ENCODE assay signal across 8 cellular contexts in genomic region chr6:110875548-110876169, GRCh38. TPM values are rescaled to one million over a fixed set of nuclear protein-coding genes. Genes with fewer than 3 reads are reported as not detected.
DNase-seq lines count a peak whose midpoint lies in the region; ATAC-seq and TF ChIP-seq lines count a peak whose summit lies in the region.

No MANE protein-coding gene starts in this region.

- H3K9me3 Mint-ChIP-seq in nephron progenitor cell = no peaks in the 10 kb centered on the region
- H3K9me3 Mint-ChIP-seq in stimulated activated naive CD8-positive, alpha-beta T cell treated with anti-CD3 and anti-CD28 coated beads, Interleukin-15, Interleukin-2, amounts not matched to agents 100 ng/mL and 50 ng/mL, for 24 hours = no peaks in the 10 kb centered on the region

- H3K4me3 Mint-ChIP-seq in nephron progenitor cell = peak overlapping the region; percentile 95
- peak overlapping the region; percentile 97 for H3K4me3 Mint-ChIP-seq in stimulated activated naive CD8-positive, alpha-beta T cell treated with anti-CD3 and anti-CD28 coated beads, Interleukin-15, Interleukin-2, amounts not matched to agents 100 ng/mL and 50 ng/mL, for 24 hours

- H3K4me3 ChIP-seq in fibroblast of mammary gland (ENCODE audit: control insufficient read depth, low read depth, low read length) = peak overlapping the region; percentile 85

- H3K27ac Mint-ChIP-seq in nephron progenitor cell = peak overlapping the region; percentile 94
- peak overlapping the region; percentile 93 for H3K27ac Mint-ChIP-seq in stimulated activated naive CD8-positive, alpha-beta T cell treated with anti-CD3 and anti-CD28 coated beads, Interleukin-15, Interleukin-2, amounts not matched to agents 100 ng/mL and 50 ng/mL, for 24 hours

- peaks cover 55% of the 10 kb centered on the region for H3K4me1 Mint-ChIP-seq in nephron progenitor cell
- H3K4me1 Mint-ChIP-seq in stimulated activated naive CD8-positive, alpha-beta T cell treated with anti-CD3 and anti-CD28 coated beads, Interleukin-15, Interleukin-2, amounts not matched to agents 100 ng/mL and 50 ng/mL, for 24 hours (ENCODE audit: low read depth) = peaks cover 41% of the 10 kb centered on the region

- ATAC-seq in HG02840 (IDR thresholded peaks at IDR 0.05; ENCODE audit: low FRiP score, unreplicated experiment) (peak; percentile 18), HG02870 (IDR thresholded peaks at IDR 0.05; ENCODE audit: unreplicated experiment) (no peak)

- H3K36me3 Mint-ChIP-seq in nephron progenitor cell (ENCODE audit: low read depth) = no peaks in the 10 kb centered on the region
- H3K36me3 Mint-ChIP-seq in stimulated activated naive CD8-positive, alpha-beta T cell treated with anti-CD3 and anti-CD28 coated beads, Interleukin-15, Interleukin-2, amounts not matched to agents 100 ng/mL and 50 ng/mL, for 24 hours (ENCODE audit: low read depth) = peaks cover 42% of the 10 kb centered on the region

- peak; percentile 43 for DNase-seq in G401 (ENCODE audit: low spot score)
- peak; percentile 47 for DNase-seq in NOMO-1 treated with dmso at 0.1 percent for 144 hours (lab: John Stamatoyannopoulos, UW; ENCODE audit: unreplicated experiment)
- DNase-seq in activated T-helper 1 cell treated with anti-CD3 and anti-CD28 coated beads, Interleukin-2, amount 50 U/mL, for 16 hours (ENCODE audit: low read depth in 1 of 2, low spot score in 1 of 2) = peak; percentile 31 to 60
- DNase-seq in fibroblast of mammary gland (ENCODE audit: low read depth) = no peak
- peak; percentile 63 for DNase-seq in nephron progenitor cell

- in situ Hi-C loops in G401 (cut with HindIII; ENCODE audit: low sequenced_read_pairs) = loop anchor here (5.0 kb wide), 1 partner anchor 82 kb away; the partner anchor contains the start of gene GTF3C6

- TF ChIP-seq CTCF in fibroblast of mammary gland (conservative IDR thresholded peaks at IDR 0.05; ENCODE audit: control insufficient read depth, insufficient read depth, low read depth, low read length) (no peak), nephron progenitor cell (IDR thresholded peaks at IDR 0.05) (no peak)

- peaks cover 2% of the 10 kb centered on the region for H3K27me3 Mint-ChIP-seq in nephron progenitor cell (ENCODE audit: low read depth, poor library complexity)
- H3K27me3 Mint-ChIP-seq in stimulated activated naive CD8-positive, alpha-beta T cell treated with anti-CD3 and anti-CD28 coated beads, Interleukin-15, Interleukin-2, amounts not matched to agents 100 ng/mL and 50 ng/mL, for 24 hours = no peaks in the 10 kb centered on the region

RNA-seq across cellular contexts. Expression of gene AMD1, which starts 1.1 kb away (rescaled TPM):
- 92.1 and 142 TPM in 2 replicates for total RNA-seq in G401 (2014; rRNA removed; shearing (Covaris generic))
